ENCODE assay signal across 20 cellular contexts in genomic region chr10:10613654-10614244, GRCh38.
A peak's percentile ranks its signal among the peaks of the same experiment; 100 is the strongest.
DNase-seq lines count a peak whose midpoint lies in the region; ATAC-seq, FAIRE-seq and TF ChIP-seq lines count a peak whose summit lies in the region.
"Had no signal": no experiment of that assay in that cellular context is flagged by ENCODE, and none has a peak within 500 bp of the region (broad histone marks: within the 10 kb centered on the region; RNA-seq: fewer than 3 reads in every experiment).

No MANE protein-coding gene starts in this region.

- intact Hi-C loops in dorsolateral prefrontal cortex (cut with DNase I), result no loop called here

- H3K9me3 ChIP-seq in small intestine (ENCODE audit: control insufficient read depth, low read depth), result no peaks in the 10 kb centered on the region
- H3K9me3 ChIP-seq: A549; BLaER1 treated with 17β-estradiol and CSF1 and Interleukin-3, amounts not matched to agents 10 nM and 100 nM had no signal

- ATAC-seq in HG03045 (IDR thresholded peaks at IDR 0.05; ENCODE audit: unreplicated experiment) (no peak), HG02798 (IDR thresholded peaks at IDR 0.05; ENCODE audit: poor library complexity, unreplicated experiment) (no peak), GM18909 (IDR thresholded peaks at IDR 0.05; ENCODE audit: poor library complexity, unreplicated experiment) (no peak)
- ATAC-seq: A549, Right ventricle myocardium inferior had no signal

- peak; percentile 7 for DNase-seq in HCEC 1CT
- no peak for DNase-seq in dorsolateral prefrontal cortex
- DNase-seq in fibroblast of the conjunctiva (ENCODE audit: low read depth), result peak; percentile 9
- no peak for DNase-seq in small intestine
- DNase-seq: CD8-positive, alpha-beta memory T cell; DMS53; EL; Kasumi-1; NCI-H1105; NCI-H2081 treated with DMSO at 0.1 percent for 48 hours; NCI-H774 had no signal

- FAIRE-seq in small intestine (lab: Jason Lieb, UNC), result no peak
- FAIRE-seq: A549, GM12891, RCC 7860 had no signal

- H3K4me1 ChIP-seq in small intestine (ENCODE audit: control insufficient read depth in 2 of 2, insufficient read depth in 1 of 2, low read depth in 1 of 2, low read length in 1 of 2), result no peaks in the 10 kb centered on the region
- H3K4me1 ChIP-seq: A549; BLaER1 treated with 17β-estradiol and CSF1 and Interleukin-3, amounts not matched to agents 10 nM and 100 nM had no signal

- TF ChIP-seq CTCF in dorsolateral prefrontal cortex (IDR thresholded peaks at IDR 0.05 in 54 of 56, conservative IDR thresholded peaks at IDR 0.05 in 2 of 56; ENCODE audit: low read depth in 1 of 56, partially characterized antibody in 56 of 56), result no peak

- H3K36me3 ChIP-seq in small intestine (ENCODE audit: control insufficient read depth in 2 of 2, insufficient read depth in 2 of 2, low read length in 2 of 2), result no peaks in the 10 kb centered on the region
- H3K36me3 ChIP-seq: BLaER1 treated with 17β-estradiol and CSF1 and Interleukin-3, amounts not matched to agents 10 nM and 100 nM had no signal

- H3K27ac ChIP-seq in dorsolateral prefrontal cortex (peak overlapping the region in 35 of 59 donors; percentile 6 to 76 (median 47)), temporal lobe (ENCODE audit: low read depth, low read length) (peak overlapping the region; percentile 23), small intestine (ENCODE audit: low read depth in 1 of 2, low read length in 1 of 2) (no peak overlapping the region)
- H3K27ac ChIP-seq: A549; BLaER1 treated with 17β-estradiol and CSF1 and Interleukin-3, amounts not matched to agents 10 nM and 100 nM had no signal

- H3K27me3 ChIP-seq in dorsolateral prefrontal cortex, result no peaks in the 10 kb centered on the region
- no peaks in the 10 kb centered on the region for H3K27me3 ChIP-seq in small intestine (ENCODE audit: control insufficient read depth in 2 of 2, insufficient read depth in 2 of 2, low read length in 2 of 2)
- H3K27me3 ChIP-seq: BLaER1 treated with 17β-estradiol and CSF1 and Interleukin-3, amounts not matched to agents 10 nM and 100 nM had no signal

- no peak overlapping the region for H3K4me3 ChIP-seq in dorsolateral prefrontal cortex
- H3K4me3 ChIP-seq in small intestine (ENCODE audit: low read depth in 1 of 2, low read length in 2 of 2), result no peak overlapping the region
- H3K4me3 ChIP-seq: A549; BLaER1 treated with 17β-estradiol and CSF1 and Interleukin-3, amounts not matched to agents 10 nM and 100 nM had no signal

- WGBS in small intestine, 3 donors, result 26 to 44% (median 41%) methylated on average over 3 of the region's 3 CpGs

Comparison
In these comparisons a context has a peak if more than half of its experiments do, and no peak if none do; other contexts are left out.
1. DNase-seq: peak in HCEC 1CT (single experiment) and fibroblast of the conjunctiva (single experiment); none in dorsolateral prefrontal cortex (0 of 10) and small intestine (single experiment).
2. H3K27ac ChIP-seq: peak in dorsolateral prefrontal cortex (35 of 59) and temporal lobe (single experiment); none in small intestine (0 of 2).